In the genomic region with DNA sequence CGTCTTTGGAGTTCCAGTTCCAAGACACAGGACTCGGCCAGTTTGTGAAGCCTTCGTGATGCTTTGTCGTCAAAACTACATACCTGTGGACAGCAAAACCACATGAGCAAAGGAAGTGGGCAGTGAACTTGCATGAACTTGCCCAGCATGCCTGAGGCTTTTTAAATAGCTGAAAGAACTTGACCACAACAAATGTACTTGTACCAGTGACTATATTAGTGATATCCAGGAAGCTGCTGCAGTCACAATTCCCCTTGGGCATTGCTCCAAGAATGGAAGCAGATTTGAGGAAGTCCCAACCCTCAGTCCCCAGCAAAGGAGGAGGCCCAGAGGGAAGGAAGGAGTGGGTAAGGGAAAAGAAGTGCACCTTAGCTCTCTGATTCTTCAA, we compare ENCODE assay signal across 9 cellular contexts. TPM values are rescaled to one million over a fixed set of nuclear protein-coding genes. Genes with fewer than 3 reads are reported as not detected.
DNase-seq lines count a peak whose midpoint lies in the region; ATAC-seq and FAIRE-seq lines count a peak whose summit lies in the region.
"Had no signal": no experiment of that assay in that cellular context is flagged by ENCODE, and none has a peak within 500 bp of the region (broad histone marks: within the 10 kb centered on the region; RNA-seq: fewer than 3 reads in every experiment).

No MANE protein-coding gene starts in this region.

- no peaks in the 10 kb centered on the region for H3K27me3 Mint-ChIP-seq in activated CD4-positive, alpha-beta T cell treated with anti-CD3 and anti-CD28 coated beads for 36 hours
- H3K27me3 Mint-ChIP-seq: stimulated activated memory B cell treated with anti-CD40 and anti-IgM and Interleukin-4, amounts not matched to agents 10 μg/mL and 1 μg/mL and 100 μg/mL, for 72 hours had no signal

- H3K27ac Mint-ChIP-seq in activated CD4-positive, alpha-beta T cell treated with anti-CD3 and anti-CD28 coated beads for 36 hours: no peak overlapping the region
- H3K27ac Mint-ChIP-seq: stimulated activated memory B cell treated with anti-CD40 and anti-IgM and Interleukin-4, amounts not matched to agents 10 μg/mL and 1 μg/mL and 100 μg/mL, for 72 hours had no signal

- no peaks in the 10 kb centered on the region; a peak in 1 of 22 replicates for H3K27me3 ChIP-seq in BLaER1 treated with 17β-estradiol and CSF1 and Interleukin-3, amounts not matched to agents 10 nM and 100 nM
- H3K27me3 ChIP-seq in adipocyte (replicated peaks; ENCODE audit: control insufficient read depth, insufficient read depth, low read length): peaks cover 5% of the 10 kb centered on the region

- no peak overlapping the region for H3K4me3 Mint-ChIP-seq in activated CD4-positive, alpha-beta T cell treated with anti-CD3 and anti-CD28 coated beads for 36 hours
- H3K4me3 Mint-ChIP-seq: stimulated activated memory B cell treated with anti-CD40 and anti-IgM and Interleukin-4, amounts not matched to agents 10 μg/mL and 1 μg/mL and 100 μg/mL, for 72 hours had no signal

- H3K9ac ChIP-seq in BLaER1 treated with 17β-estradiol and CSF1 and Interleukin-3, amounts not matched to agents 10 nM and 100 nM: peak overlapping the region in 5 of 11 experiments; percentile 2 to 27 (median 14); a peak in 5 of 22 replicates
- H3K9ac ChIP-seq in adipocyte (ENCODE audit: low read length): no peak overlapping the region

- H3K9me3 ChIP-seq in BLaER1 treated with 17β-estradiol and CSF1 and Interleukin-3, amounts not matched to agents 10 nM and 100 nM (replicated peaks in 1 of 11): no peaks in the 10 kb centered on the region
- no peaks in the 10 kb centered on the region for H3K9me3 ChIP-seq in adipocyte (ENCODE audit: control insufficient read depth, low read length)

- H3K4me1 Mint-ChIP-seq in activated CD4-positive, alpha-beta T cell treated with anti-CD3 and anti-CD28 coated beads for 36 hours: peaks cover 19% of the 10 kb centered on the region

- peaks cover 3% of the 10 kb centered on the region for H3K36me3 Mint-ChIP-seq in activated CD4-positive, alpha-beta T cell treated with anti-CD3 and anti-CD28 coated beads for 36 hours (ENCODE audit: low read depth)

- DNase-seq in HPDE6-E6E7 (ENCODE audit: extremely low spot score): peak; percentile 82
- peak; percentile 27 for DNase-seq in adipocyte (ENCODE audit: low read depth)
- DNase-seq in kidney tubule cell (ENCODE audit: low spot score): peak; percentile 98
- no peak for DNase-seq in frontal cortex (ENCODE audit: low spot score in 2 of 2)
- no peak for DNase-seq in NCI-H2107 treated with DMSO at 0.1 percent for 48 hours (lab: John Stamatoyannopoulos, UW; ENCODE audit: unreplicated experiment)
- DNase-seq in activated CD4-positive, alpha-beta T cell treated with anti-CD3 and anti-CD28 coated beads for 36 hours: no peak

- H3K9me3 Mint-ChIP-seq in activated CD4-positive, alpha-beta T cell treated with anti-CD3 and anti-CD28 coated beads for 36 hours (ENCODE audit: low read depth): no peaks in the 10 kb centered on the region

- CTCF ChIA-PET in activated CD4-positive, alpha-beta T cell treated with anti-CD3 and anti-CD28 coated beads for 36 hours (lab: Charles Lee): no interaction called here

- H3K4me1 ChIP-seq in BLaER1 treated with 17β-estradiol and CSF1 and Interleukin-3, amounts not matched to agents 10 nM and 100 nM: peaks cover 45 to 56% (median 53%) of the 10 kb centered on the region in 10 experiments
- no peaks in the 10 kb centered on the region for H3K4me1 ChIP-seq in adipocyte (ENCODE audit: control insufficient read depth, insufficient read depth, low read length)

- no peak for ATAC-seq in GM21526 (IDR thresholded peaks at IDR 0.05; ENCODE audit: low FRiP score, unreplicated experiment)
- ATAC-seq in activated CD4-positive, alpha-beta T cell treated with anti-CD3 and anti-CD28 coated beads for 36 hours: no peak
- ATAC-seq: stimulated activated memory B cell treated with anti-CD40 and anti-IgM and Interleukin-4, amounts not matched to agents 10 μg/mL and 1 μg/mL and 100 μg/mL, for 72 hours had no signal

- peak overlapping the region; percentile 94 to 100 (median 99) for H3K4me2 ChIP-seq in BLaER1 treated with 17β-estradiol and CSF1 and Interleukin-3, amounts not matched to agents 10 nM and 100 nM

- H3K36me3 ChIP-seq in BLaER1 treated with 17β-estradiol and CSF1 and Interleukin-3, amounts not matched to agents 10 nM and 100 nM: peaks cover 29 to 49% (median 46%) of the 10 kb centered on the region in 11 experiments
- no peaks in the 10 kb centered on the region for H3K36me3 ChIP-seq in adipocyte (ENCODE audit: control insufficient read depth, insufficient read depth, low read length, severe bottlenecking)

- peak overlapping the region in 6 of 11 experiments; percentile 0 to 19 (median 8); a peak in 4 of 22 replicates for H3K27ac ChIP-seq in BLaER1 treated with 17β-estradiol and CSF1 and Interleukin-3, amounts not matched to agents 10 nM and 100 nM

- peaks cover 0 to 25% (median 9%) of the 10 kb centered on the region in 11 experiments; a peak in 10 of 22 replicates for H4K20me1 ChIP-seq in BLaER1 treated with 17β-estradiol and CSF1 and Interleukin-3, amounts not matched to agents 10 nM and 100 nM

- POLR2A ChIA-PET in activated CD4-positive, alpha-beta T cell treated with anti-CD3 and anti-CD28 coated beads for 36 hours (lab: Charles Lee): no interaction called here

- H3K4me3 ChIP-seq in BLaER1 treated with 17β-estradiol and CSF1 and Interleukin-3, amounts not matched to agents 10 nM and 100 nM: peak overlapping the region in 9 of 10 experiments; percentile 31 to 83 (median 79); a peak in 15 of 20 replicates
- no peak overlapping the region for H3K4me3 ChIP-seq in adipocyte (ENCODE audit: low read length)

- intact Hi-C loops in activated CD4-positive, alpha-beta T cell treated with anti-CD3 and anti-CD28 coated beads for 36 hours (cut with DNase I, micrococcal nuclease): no loop called here

- no peak for FAIRE-seq in frontal cortex (lab: Jason Lieb, UNC)

RNA-seq across cellular contexts. Expression of a gene that starts 2.6 kb away (rescaled TPM):
- 21.6 TPM for total RNA-seq in frontal cortex
- 1 to 10 TPM; 4.2 to 4.5 TPM for total RNA-seq in activated CD4-positive, alpha-beta T cell treated with anti-CD3 and anti-CD28 coated beads for 36 hours

RNA-seq across cellular contexts. Expression of a gene that starts 40.3 kb away (rescaled TPM):
- total RNA-seq in frontal cortex: 11.8 TPM
- 10 to 100 TPM; 31.9 to 46.0 TPM for total RNA-seq in activated CD4-positive, alpha-beta T cell treated with anti-CD3 and anti-CD28 coated beads for 36 hours

RNA-seq across cellular contexts. Expression of a gene that starts 47.6 kb away (rescaled TPM):
- not detected for total RNA-seq in frontal cortex
- not detected for total RNA-seq in activated CD4-positive, alpha-beta T cell treated with anti-CD3 and anti-CD28 coated beads for 36 hours

Comparison
In these comparisons a context has a peak if more than half of its experiments do, and no peak if none do; other contexts are left out.
1. DNase-seq: peak in HPDE6-E6E7 (single experiment), adipocyte (single experiment) and kidney tubule cell (single experiment); none in frontal cortex (0 of 2), NCI-H2107 treated with DMSO at 0.1 percent for 48 hours (single experiment) and activated CD4-positive, alpha-beta T cell treated with anti-CD3 and anti-CD28 coated beads for 36 hours (single experiment).